1 cellular context compared by ENCODE assay signal in genomic region chr16:28478511-28479180, GRCh38.
TF ChIP-seq lines count a peak whose summit lies in the region.

No MANE protein-coding gene starts in this region.

TF ChIP-seq in HepG2, 621 proteins besides CTCF, POLR2A, EP300 and RAD21:
- TF ChIP-seq CBX2 (IDR thresholded peaks at IDR 0.05; ENCODE audit: low read depth, low read length) (no peak), CBX2 (CRISPR knock-in tag; IDR thresholded peaks at IDR 0.05; ENCODE audit: low read depth) (no peak), ZNF503 (CRISPR knock-in tag; IDR thresholded peaks at IDR 0.05) (no peak), MAFF (IDR thresholded peaks at IDR 0.05; ENCODE audit: low read depth, low read length) (no peak), TOPORS (CRISPR knock-in tag; IDR thresholded peaks at IDR 0.05) (no peak), ZNF318 (CRISPR knock-in tag; IDR thresholded peaks at IDR 0.05) (no peak), AKNA (CRISPR knock-in tag; IDR thresholded peaks at IDR 0.05; ENCODE audit: borderline replicate concordance) (no peak), GLI4 (CRISPR knock-in tag; IDR thresholded peaks at IDR 0.05; ENCODE audit: borderline replicate concordance) (no peak), FOSL2 (CRISPR knock-in tag; IDR thresholded peaks at IDR 0.05) (no peak)
- TF ChIP-seq, protein P1, sequence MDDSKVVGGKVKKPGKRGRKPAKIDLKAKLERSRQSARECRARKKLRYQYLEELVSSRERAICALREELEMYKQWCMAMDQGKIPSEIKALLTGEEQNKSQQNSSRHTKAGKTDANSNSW (CRISPR knock-in tag; IDR thresholded peaks at IDR 0.05; ENCODE audit: borderline replicate concordance), result no peak
- TF ChIP-seq, protein P2, sequence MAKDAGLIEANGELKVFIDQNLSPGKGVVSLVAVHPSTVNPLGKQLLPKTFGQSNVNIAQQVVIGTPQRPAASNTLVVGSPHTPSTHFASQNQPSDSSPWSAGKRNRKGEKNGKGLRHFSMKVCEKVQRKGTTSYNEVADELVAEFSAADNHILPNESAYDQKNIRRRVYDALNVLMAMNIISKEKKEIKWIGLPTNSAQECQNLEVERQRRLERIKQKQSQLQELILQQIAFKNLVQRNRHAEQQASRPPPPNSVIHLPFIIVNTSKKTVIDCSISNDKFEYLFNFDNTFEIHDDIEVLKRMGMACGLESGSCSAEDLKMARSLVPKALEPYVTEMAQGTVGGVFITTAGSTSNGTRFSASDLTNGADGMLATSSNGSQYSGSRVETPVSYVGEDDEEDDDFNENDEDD (CRISPR knock-in tag; IDR thresholded peaks at IDR 0.05; ENCODE audit: borderline replicate concordance), result no peak
